8 cellular contexts compared by ENCODE assay signal in genomic region chr2:60998628-60999545, GRCh38. TPM values are rescaled to one million over a fixed set of nuclear protein-coding genes. Genes with fewer than 3 reads are reported as not detected.
DNase-seq lines count a peak whose midpoint lies in the region; ATAC-seq and TF ChIP-seq lines count a peak whose summit lies in the region.

No MANE protein-coding gene starts in this region.

- H3K9ac ChIP-seq in KMS-11 (no peak overlapping the region), PC-3 (ENCODE audit: low read length) (no peak overlapping the region), endodermal cell (ENCODE audit: extremely low read depth, low read length, poor library complexity, severe bottlenecking) (no peak overlapping the region)

- POLR2A ChIA-PET in PC-3 (lab: Charles Lee; ENCODE audit: unreplicated experiment): interaction anchor here (0.6 kb wide), 1 partner anchor 28 kb away, joined by 4 read pairs; no protein-coding TSS in a partner anchor

- H2AFZ ChIP-seq in KMS-11 (ENCODE audit: low read depth): no peak overlapping the region
- H2AFZ ChIP-seq in PC-3 (ENCODE audit: low read length): no peak overlapping the region

- H3K9me3 ChIP-seq in right atrium auricular region (no peaks in the 10 kb centered on the region), right cardiac atrium (ENCODE audit: control insufficient read depth, low read length) (no peaks in the 10 kb centered on the region), PC-3 (ENCODE audit: low read length) (no peaks in the 10 kb centered on the region), endodermal cell (ENCODE audit: control insufficient read depth, low read length) (no peaks in the 10 kb centered on the region)

- TF ChIP-seq CTCF in right atrium auricular region (IDR thresholded peaks at IDR 0.05) (peak; percentile 33 to 66), KMS-11 (conservative IDR thresholded peaks at IDR 0.05; ENCODE audit: low read depth, low read length) (peak; percentile 84), PC-3 (conservative IDR thresholded peaks at IDR 0.05; ENCODE audit: low read depth, low read length) (peak; percentile 80), endodermal cell (conservative IDR thresholded peaks at IDR 0.05) (peak; percentile 83), nephron (IDR thresholded peaks at IDR 0.05; ENCODE audit: unreplicated experiment in 3 of 3) (peak; percentile 58 to 84 (median 62))

- H3K27ac Mint-ChIP-seq in endodermal cell (no peak overlapping the region), nephron (no peak overlapping the region)

- ATAC-seq in right cardiac atrium (no peak), PC-3 (peak; percentile 64), GM21515 (IDR thresholded peaks at IDR 0.05; ENCODE audit: unreplicated experiment) (no peak)

- no peaks in the 10 kb centered on the region for H3F3A ChIP-seq in PC-3 (ENCODE audit: low read length, unreplicated experiment)

- no peak overlapping the region for H3K4me3 Mint-ChIP-seq in endodermal cell
- no peak overlapping the region for H3K4me3 Mint-ChIP-seq in nephron

- BruUV-seq in PC-3 (replicated peaks; lab: Mats Ljungman, UMichigan): no TSS peak

- H3K4me1 ChIP-seq in right atrium auricular region (no peaks in the 10 kb centered on the region), right cardiac atrium (ENCODE audit: control insufficient read depth, insufficient read depth, low read length) (no peaks in the 10 kb centered on the region), KMS-11 (ENCODE audit: low read depth, poor library complexity, severe bottlenecking) (no peaks in the 10 kb centered on the region), PC-3 (ENCODE audit: insufficient read depth, low read length) (0 out of 2 replicates have a peak, but pooled peaks cover 1% of the 10 kb centered on the region), endodermal cell (ENCODE audit: control insufficient read depth, insufficient read depth, low read length) (no peaks in the 10 kb centered on the region)

- H3K36me3 ChIP-seq in right atrium auricular region: no peaks in the 10 kb centered on the region
- no peaks in the 10 kb centered on the region for H3K36me3 ChIP-seq in KMS-11 (ENCODE audit: insufficient read depth)
- H3K36me3 ChIP-seq in PC-3 (ENCODE audit: low read depth, low read length): no peaks in the 10 kb centered on the region
- no peaks in the 10 kb centered on the region for H3K36me3 ChIP-seq in endodermal cell (ENCODE audit: control insufficient read depth, insufficient read depth, low read length)

- no peak for DNase-seq in right atrium auricular region (ENCODE audit: low spot score)
- DNase-seq in right cardiac atrium: no peak
- DNase-seq in PC-3: peak; percentile 78
- DNase-seq in endodermal cell: peak; percentile 51
- DNase-seq in activated naive CD4-positive, alpha-beta T cell treated with Interleukin-2 at 50 U/mL for 16 hours: no peak

- H3K27me3 ChIP-seq in right atrium auricular region (no peaks in the 10 kb centered on the region), right cardiac atrium (ENCODE audit: control insufficient read depth, insufficient read depth) (no peaks in the 10 kb centered on the region), KMS-11 (ENCODE audit: insufficient read depth, low read depth) (no peaks in the 10 kb centered on the region), PC-3 (ENCODE audit: low read length) (no peaks in the 10 kb centered on the region), endodermal cell (ENCODE audit: control insufficient read depth, insufficient read depth, low read length, poor library complexity, severe bottlenecking) (no peaks in the 10 kb centered on the region)

- intact Hi-C loops in right cardiac atrium (cut with DNase I): loop anchor here (5.0 to 10.0 kb wide), 4 partner anchors 194 to 294 kb away; no protein-coding TSS in a partner anchor
- intact Hi-C loops in PC-3 (cut with micrococcal nuclease): loop anchor here (1.0 to 5.0 kb wide), 4 partner anchors 117 to 292 kb away; partner anchors contain the start of gene REL

- no peak overlapping the region for H3K4me2 ChIP-seq in KMS-11
- no peak overlapping the region for H3K4me2 ChIP-seq in PC-3 (ENCODE audit: low read length)

- H3K4me1 Mint-ChIP-seq in endodermal cell (no peaks in the 10 kb centered on the region), nephron (no peaks in the 10 kb centered on the region)

- H3K4me3 ChIP-seq in right atrium auricular region (no peak overlapping the region), right cardiac atrium (ENCODE audit: low read length) (no peak overlapping the region), KMS-11 (IDR thresholded peaks at IDR 0.05; ENCODE audit: insufficient read depth, low read depth, low read length) (no peak overlapping the region), PC-3 (ENCODE audit: low read length) (no peak overlapping the region), endodermal cell (ENCODE audit: low read length) (no peak overlapping the region)

- no peaks in the 10 kb centered on the region for H3K79me2 ChIP-seq in KMS-11 (ENCODE audit: insufficient read depth, low read depth)
- H3K79me2 ChIP-seq in PC-3 (ENCODE audit: low read length): no peaks in the 10 kb centered on the region

- H3K27me3 Mint-ChIP-seq in endodermal cell (ENCODE audit: insufficient read depth): no peaks in the 10 kb centered on the region
- H3K27me3 Mint-ChIP-seq in nephron (ENCODE audit: low read depth): no peaks in the 10 kb centered on the region

- WGBS in right cardiac atrium: 79% methylated on average over 4 of the region's 4 CpGs
- WGBS in endodermal cell (ENCODE audit: insufficient coverage in 1 of 2, insufficient read length in 1 of 2), 2 experiments: 75 to 100% methylated on average over 1 to 4 of the region's 4 CpGs

- no peak overlapping the region for H3K27ac ChIP-seq in right atrium auricular region
- no peak overlapping the region for H3K27ac ChIP-seq in right cardiac atrium (ENCODE audit: low read length)
- H3K27ac ChIP-seq in KMS-11: no peak overlapping the region
- no peak overlapping the region for H3K27ac ChIP-seq in PC-3 (ENCODE audit: low read length)
- H3K27ac ChIP-seq in endodermal cell (ENCODE audit: low read depth, low read length): no peak overlapping the region

- H3K9me2 ChIP-seq in PC-3 (replicated peaks; ENCODE audit: low read length): no peaks in the 10 kb centered on the region

- H3K36me3 Mint-ChIP-seq in endodermal cell (ENCODE audit: low read depth): peaks cover 4% of the 10 kb centered on the region
- H3K36me3 Mint-ChIP-seq in nephron (ENCODE audit: low read depth): no peaks in the 10 kb centered on the region

- H3K9me3 Mint-ChIP-seq in endodermal cell (peaks cover 2% of the 10 kb centered on the region), nephron (no peaks in the 10 kb centered on the region)

- CTCF ChIA-PET in PC-3 (lab: Charles Lee): interaction anchor here (0.6 to 1.3 kb wide), 4 partner anchors 175 to 291 kb away, joined by 3 to 23 read pairs (median 5); no protein-coding TSS in a partner anchor

- H4K20me1 ChIP-seq in KMS-11 (ENCODE audit: insufficient read depth): no peaks in the 10 kb centered on the region
- H4K20me1 ChIP-seq in PC-3 (ENCODE audit: low read length): no peaks in the 10 kb centered on the region

RNA-seq across cellular contexts. Expression of gene PEX13, which starts 18.6 kb away (rescaled TPM):
- total RNA-seq in right atrium auricular region (10 to 100 TPM; 16.0 to 18.9 TPM), right cardiac atrium (10 to 100 TPM; 19.8 to 23.8 (median 21.5) TPM), PC-3 (2014; rRNA removed) (30.4 and 37.7 TPM in 2 replicates), endodermal cell (10 to 100 TPM; 24.3 to 25.9 TPM)
- 12.4 TPM for polyA plus RNA-seq in right cardiac atrium
- 24.9 TPM for polyA plus RNA-seq in endodermal cell (2013, experiment 1 of 2)
- polyA plus RNA-seq in endodermal cell (2013, experiment 2 of 2): 23.9 TPM

RNA-seq across cellular contexts. Expression of gene PUS10, which starts 19.2 kb away (rescaled TPM):
- total RNA-seq in right atrium auricular region (1 to 10 TPM; 1.8 to 4.6 TPM), right cardiac atrium (1 to 10 TPM; 3.4 to 4.6 (median 3.8) TPM), PC-3 (2014; rRNA removed) (3.6 and 3.7 TPM in 2 replicates), endodermal cell (1 to 10 TPM; 3.9 to 6.1 TPM)
- 2.9 TPM for polyA plus RNA-seq in right cardiac atrium
- polyA plus RNA-seq in endodermal cell (2013, experiment 1 of 2): 6.9 TPM
- 7.5 TPM for polyA plus RNA-seq in endodermal cell (2013, experiment 2 of 2)

Comparison
In these comparisons a context has a peak if more than half of its experiments do, and no peak if none do; other contexts are left out.
1. DNase-seq: peak in PC-3 (single experiment) and endodermal cell (single experiment); none in right atrium auricular region (single experiment), right cardiac atrium (0 of 3) and activated naive CD4-positive, alpha-beta T cell treated with Interleukin-2 at 50 U/mL for 16 hours (single experiment).
2. Peak in every context shown above with its lines, with median percentiles within 50 percentile points of each other: CTCF ChIP-seq.